28 cellular contexts compared by ENCODE assay signal in genomic region chr1:162922196-162922595, GRCh38.
DNase-seq lines count a peak whose midpoint lies in the region; ATAC-seq, FAIRE-seq and TF ChIP-seq lines count a peak whose summit lies in the region.
"Had no signal": no experiment of that assay in that cellular context is flagged by ENCODE, and none has a peak within 500 bp of the region (broad histone marks: within the 10 kb centered on the region; RNA-seq: fewer than 3 reads in every experiment).

No MANE protein-coding gene starts in this region.

- DNase-seq in A673 (ENCODE audit: low spot score): peak; percentile 66
- peak; percentile 79 for DNase-seq in DMS153 (lab: John Stamatoyannopoulos, UW)
- peak; percentile 64 for DNase-seq in MV-4-11 (lab: John Stamatoyannopoulos, UW)
- DNase-seq in endodermal cell: no peak
- no peak for DNase-seq in Right ventricle myocardium inferior (ENCODE audit: missing footprints)
- no peak for DNase-seq in kidney
- DNase-seq: activated CD4-positive, alpha-beta T cell treated with anti-CD3 and anti-CD28 coated beads, Interleukin-2, amount 50 U/mL, for 4 hours; activated naive CD8-positive, alpha-beta T cell treated with anti-CD3 and anti-CD28 coated beads for 36 hours; activated T-cell treated with anti-CD3 and anti-CD28 coated beads, Interleukin-2, amount 50 U/mL, for 24 hours; AML-193; DMS 273 treated with DMSO at 0.1 percent for 48 hours; dorsolateral prefrontal cortex; head of caudate nucleus; NCI-H510A; stimulated activated CD4-positive, alpha-beta T cell treated with anti-CD3 and anti-CD28 coated beads, Interleukin-4, amount 100 ng/mL, for 24 hours; SW 1271 had no signal

- H3K9me3 Mint-ChIP-seq in endodermal cell: no peaks in the 10 kb centered on the region
- H3K9me3 Mint-ChIP-seq: activated naive CD8-positive, alpha-beta T cell treated with anti-CD3 and anti-CD28 coated beads for 36 hours; activated T-cell treated with anti-CD3 and anti-CD28 coated beads, Interleukin-2, amount 50 U/mL, for 24 hours; naive thymus-derived CD4-positive, alpha-beta T cell had no signal

- CTCF ChIA-PET in A673 (lab: Charles Lee): no interaction called here

- peaks cover 11% of the 10 kb centered on the region for H3K4me1 Mint-ChIP-seq in endodermal cell

- POLR2A ChIA-PET in A673 (lab: Charles Lee; ENCODE audit: low non-redundant PET): no interaction called here

- H3K9me3 ChIP-seq in A673 (ENCODE audit: low read depth, low read length, poor library complexity, severe bottlenecking) (no peaks in the 10 kb centered on the region), endodermal cell (ENCODE audit: control insufficient read depth, low read length) (no peaks in the 10 kb centered on the region), kidney (ENCODE audit: control insufficient read depth in 1 of 2, low read length in 2 of 2) (no peaks in the 10 kb centered on the region)
- H3K9me3 ChIP-seq: esophagus muscularis mucosa had no signal

- H3K4me3 ChIP-seq in A673 (ENCODE audit: low read depth, low read length, poor library complexity, severe bottlenecking): no peak overlapping the region
- H3K4me3 ChIP-seq in endodermal cell (ENCODE audit: low read length): no peak overlapping the region
- H3K4me3 ChIP-seq in kidney (ENCODE audit: low read length in 2 of 2): no peak overlapping the region
- H3K4me3 ChIP-seq: dorsolateral prefrontal cortex, esophagus muscularis mucosa, K562, lung, skin epidermis had no signal

- H3K4me1 ChIP-seq in A673 (ENCODE audit: insufficient read depth, low read length, poor library complexity, severe bottlenecking) (peaks cover 9% of the 10 kb centered on the region), endodermal cell (ENCODE audit: control insufficient read depth, insufficient read depth, low read length) (peaks cover 12% of the 10 kb centered on the region), kidney (ENCODE audit: control insufficient read depth in 1 of 2, insufficient read depth in 1 of 2, low read depth in 1 of 2, low read length in 2 of 2) (no peaks in the 10 kb centered on the region)
- H3K4me1 ChIP-seq: esophagus muscularis mucosa had no signal

- intact Hi-C loops in A673 (cut with micrococcal nuclease; ENCODE audit: unreplicated experiment) (no loop called here), Right ventricle myocardium inferior (cut with DNase I) (no loop called here), kidney (cut with DNase I) (no loop called here)

- H3K27me3 Mint-ChIP-seq in endodermal cell (ENCODE audit: insufficient read depth): no peaks in the 10 kb centered on the region

- no peak for ATAC-seq in Right ventricle myocardium inferior
- ATAC-seq in GM18520 (IDR thresholded peaks at IDR 0.05; ENCODE audit: unreplicated experiment): no peak
- no peak for ATAC-seq in GM21825 (IDR thresholded peaks at IDR 0.05; ENCODE audit: unreplicated experiment)
- ATAC-seq: HCT116; K562; naive thymus-derived CD4-positive, alpha-beta T cell had no signal

- no peak for TF ChIP-seq CTCF in A673 (conservative IDR thresholded peaks at IDR 0.05; ENCODE audit: low read depth, low read length)
- TF ChIP-seq CTCF in endodermal cell (conservative IDR thresholded peaks at IDR 0.05): no peak
- no peak for TF ChIP-seq CTCF in kidney (IDR thresholded peaks at IDR 0.05; ENCODE audit: borderline replicate concordance, extremely low read depth, insufficient read depth)

- H3K27ac ChIP-seq in A673 (ENCODE audit: low read depth, low read length, poor library complexity, severe bottlenecking) (no peak overlapping the region), endodermal cell (ENCODE audit: low read depth, low read length) (no peak overlapping the region), kidney (ENCODE audit: low read depth in 2 of 2, low read length in 2 of 2) (no peak overlapping the region)
- H3K27ac ChIP-seq: esophagus muscularis mucosa, HL-60, RWPE1, skin epidermis had no signal

- H3K4me3 Mint-ChIP-seq in endodermal cell: no peak overlapping the region
- H3K4me3 Mint-ChIP-seq: activated naive CD8-positive, alpha-beta T cell treated with anti-CD3 and anti-CD28 coated beads for 36 hours; activated T-cell treated with anti-CD3 and anti-CD28 coated beads, Interleukin-2, amount 50 U/mL, for 24 hours had no signal

- peak overlapping the region; percentile 19 for H3K27ac Mint-ChIP-seq in endodermal cell
- H3K27ac Mint-ChIP-seq: activated naive CD8-positive, alpha-beta T cell treated with anti-CD3 and anti-CD28 coated beads for 36 hours; activated T-cell treated with anti-CD3 and anti-CD28 coated beads, Interleukin-2, amount 50 U/mL, for 24 hours had no signal

- no peak for FAIRE-seq in kidney (lab: Jason Lieb, UNC)
- FAIRE-seq: bronchial epithelial cell, GM18507, K562 had no signal

- H3K27me3 ChIP-seq in A673 (replicated peaks; ENCODE audit: insufficient read depth, low read depth, low read length, poor library complexity): no peaks in the 10 kb centered on the region
- no peaks in the 10 kb centered on the region for H3K27me3 ChIP-seq in endodermal cell (ENCODE audit: control insufficient read depth, insufficient read depth, low read length, poor library complexity, severe bottlenecking)
- H3K27me3 ChIP-seq: dorsolateral prefrontal cortex, esophagus muscularis mucosa had no signal

- no peaks in the 10 kb centered on the region for H3K36me3 Mint-ChIP-seq in endodermal cell (ENCODE audit: low read depth)
- H3K36me3 Mint-ChIP-seq: activated naive CD8-positive, alpha-beta T cell treated with anti-CD3 and anti-CD28 coated beads for 36 hours; naive thymus-derived CD4-positive, alpha-beta T cell had no signal

- BruUV-seq in A673 (replicated peaks; lab: Mats Ljungman, UMichigan): no TSS peak

- H3K9ac ChIP-seq in endodermal cell (ENCODE audit: extremely low read depth, low read length, poor library complexity, severe bottlenecking) (no peak overlapping the region), kidney (ENCODE audit: low read length in 2 of 2) (no peak overlapping the region)

- WGBS in endodermal cell (ENCODE audit: insufficient coverage in 1 of 2, insufficient read length in 1 of 2), 2 experiments: 87 to 100% methylated on average over 2 of the region's 2 CpGs

- H3K36me3 ChIP-seq in A673 (ENCODE audit: insufficient read depth, low read length, poor library complexity, severe bottlenecking): no peaks in the 10 kb centered on the region
- H3K36me3 ChIP-seq in endodermal cell (ENCODE audit: control insufficient read depth, insufficient read depth, low read length): no peaks in the 10 kb centered on the region
- H3K36me3 ChIP-seq in kidney (ENCODE audit: control insufficient read depth in 1 of 2, insufficient read depth in 2 of 2, low read length in 2 of 2): no peaks in the 10 kb centered on the region
- H3K36me3 ChIP-seq: esophagus muscularis mucosa had no signal

Comparison
In these comparisons a context has a peak if more than half of its experiments do, and no peak if none do; other contexts are left out.
1. DNase-seq: peak in A673 (single experiment), DMS153 (single experiment) and MV-4-11 (single experiment); none in endodermal cell (single experiment), Right ventricle myocardium inferior (single experiment) and kidney (single experiment).